ENCODE assay signal across 9 cellular contexts in the genomic region with DNA sequence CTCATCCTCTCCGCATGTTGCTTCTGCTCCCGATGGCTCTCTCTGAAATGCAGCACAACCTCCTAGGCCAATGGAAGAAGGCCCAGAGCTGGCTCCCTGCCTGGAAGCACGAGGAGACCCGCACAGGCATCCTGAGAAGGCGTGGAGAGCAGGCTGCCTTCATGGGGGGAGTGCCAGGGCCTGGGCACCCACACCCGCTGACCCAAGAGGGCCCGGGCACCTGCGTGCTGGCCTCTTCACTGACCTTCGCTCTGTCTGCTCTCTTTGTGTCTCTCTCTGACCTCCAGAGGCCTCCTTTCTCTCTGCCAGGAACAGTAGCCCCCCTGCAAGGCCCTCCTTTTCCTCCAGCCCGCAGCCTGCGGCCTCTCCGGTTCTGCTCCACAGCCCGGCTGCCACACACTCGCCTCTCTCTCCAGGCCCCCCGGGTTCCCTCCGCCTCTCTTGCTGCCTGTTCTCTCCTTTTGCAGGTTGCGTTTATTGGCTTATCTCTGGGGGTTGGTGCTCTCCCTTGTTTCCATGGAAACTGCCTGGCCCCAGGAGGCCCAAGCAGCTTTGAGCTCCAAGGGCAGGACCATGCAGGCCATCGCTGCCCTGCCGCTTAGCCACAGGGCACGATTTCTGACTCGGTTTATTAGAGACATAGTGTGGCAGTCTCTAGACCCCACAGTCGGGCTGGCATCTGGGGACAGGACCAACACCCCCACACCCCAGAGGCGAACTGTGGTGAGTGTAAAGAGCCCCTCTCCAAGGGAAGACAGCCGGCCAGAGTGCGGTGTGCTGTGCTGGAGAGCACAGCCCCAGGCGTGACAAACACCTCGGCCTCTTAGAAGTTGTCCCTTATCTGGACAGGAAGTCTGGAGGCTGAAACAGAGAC. TPM values are rescaled to one million over a fixed set of nuclear protein-coding genes. Genes with fewer than 3 reads are reported as not detected.
DNase-seq lines count a peak whose midpoint lies in the region; ATAC-seq lines count a peak whose summit lies in the region.
"Had no signal": no experiment of that assay in that cellular context is flagged by ENCODE, and none has a peak within 500 bp of the region (broad histone marks: within the 10 kb centered on the region; RNA-seq: fewer than 3 reads in every experiment).

No MANE protein-coding gene starts in this region.

- H3K9me3 Mint-ChIP-seq in T-helper 2 cell treated with Interferon-gamma antibody and Interleukin-4, amounts not matched to agents 5 μg/mL and 100 μg/mL, for 36 hours: no peaks in the 10 kb centered on the region
- H3K9me3 Mint-ChIP-seq in activated T-helper 2 cell treated with anti-CD3 and anti-CD28 coated beads, Interferon-gamma antibody, Interleukin-2, Interleukin-4, amounts not matched to agents 10 μg/mL and 5 μg/mL and 100 μg/mL, durations not matched to agents 14 hours and 24 hours and 36 hours: no peaks in the 10 kb centered on the region

- intact Hi-C loops in activated T-helper 2 cell treated with anti-CD3 and anti-CD28 coated beads, Interferon-gamma antibody, Interleukin-2, Interleukin-4, amounts not matched to agents 10 μg/mL and 5 μg/mL and 100 μg/mL, durations not matched to agents 14 hours and 24 hours and 36 hours (cut with micrococcal nuclease): loop anchor here (5.0 kb wide), 1 partner anchor 1309 kb away; a partner anchor contains a TSS
- intact Hi-C loops in right cardiac atrium (cut with DNase I): loop anchor here in 3 of 4 donors (5.0 to 10.0 kb wide), 3 partner anchors 149 to 161 kb away; a partner anchor contains a TSS

- H3K27me3 Mint-ChIP-seq in T-helper 2 cell treated with Interferon-gamma antibody and Interleukin-4, amounts not matched to agents 5 μg/mL and 100 μg/mL, for 36 hours (ENCODE audit: low read depth): no peaks in the 10 kb centered on the region
- H3K27me3 Mint-ChIP-seq in activated T-helper 2 cell treated with anti-CD3 and anti-CD28 coated beads, Interferon-gamma antibody, Interleukin-2, Interleukin-4, amounts not matched to agents 10 μg/mL and 5 μg/mL and 100 μg/mL, durations not matched to agents 14 hours and 24 hours and 36 hours (ENCODE audit: low read depth): no peaks in the 10 kb centered on the region

- 63% methylated on average over 27 of the region's 27 CpGs for whole genome bisulfite sequencing in right cardiac atrium

- peaks cover 0 to 5% of the 10 kb centered on the region in 2 donors for H3K36me3 ChIP-seq in stomach smooth muscle (ENCODE audit: control insufficient read depth in 2 of 2, insufficient read depth in 2 of 2, low read length in 2 of 2)

- H3K36me3 Mint-ChIP-seq in T-helper 2 cell treated with Interferon-gamma antibody and Interleukin-4, amounts not matched to agents 5 μg/mL and 100 μg/mL, for 36 hours (ENCODE audit: low read depth): peaks cover 9% of the 10 kb centered on the region
- H3K36me3 Mint-ChIP-seq in activated T-helper 2 cell treated with anti-CD3 and anti-CD28 coated beads, Interferon-gamma antibody, Interleukin-2, Interleukin-4, amounts not matched to agents 10 μg/mL and 5 μg/mL and 100 μg/mL, durations not matched to agents 14 hours and 24 hours and 36 hours (ENCODE audit: low read depth): peaks cover 21% of the 10 kb centered on the region

- H3K4me1 ChIP-seq in right cardiac atrium (ENCODE audit: control insufficient read depth, insufficient read depth, low read length) (peaks cover 3% of the 10 kb centered on the region), stomach smooth muscle (ENCODE audit: control insufficient read depth, insufficient read depth, low read length) (peaks cover 18% of the 10 kb centered on the region)

- H3K27me3 ChIP-seq in right cardiac atrium (ENCODE audit: control insufficient read depth, insufficient read depth) (no peaks in the 10 kb centered on the region), stomach smooth muscle (ENCODE audit: control insufficient read depth in 1 of 2, insufficient read depth in 2 of 2, low read length in 2 of 2) (no peaks in the 10 kb centered on the region)

- no peak for DNase-seq in T-helper 2 cell treated with Interferon-gamma antibody and Interleukin-4, amounts not matched to agents 5 μg/mL and 100 μg/mL, for 36 hours (ENCODE audit: low spot score)
- no peak for DNase-seq in T-helper 2 cell
- no peak for DNase-seq in activated T-helper 2 cell treated with anti-CD3 and anti-CD28 coated beads, Interferon-gamma antibody, Interleukin-2, Interleukin-4, amounts not matched to agents 10 μg/mL and 5 μg/mL and 100 μg/mL, durations not matched to agents 14 hours and 24 hours and 36 hours (ENCODE audit: low spot score)
- peak; percentile 46 to 77 (median 74) for DNase-seq in right cardiac atrium
- no peak for DNase-seq in LoVo (ENCODE audit: low spot score)
- no peak for DNase-seq in SW480 (ENCODE audit: low spot score)

- no peak overlapping the region for H3K27ac ChIP-seq in right cardiac atrium (ENCODE audit: low read length)
- peak overlapping the region; percentile 24 for H3K27ac ChIP-seq in stomach smooth muscle (ENCODE audit: low read length)

- peak overlapping the region; percentile 84 for H3K4me3 Mint-ChIP-seq in T-helper 2 cell treated with Interferon-gamma antibody and Interleukin-4, amounts not matched to agents 5 μg/mL and 100 μg/mL, for 36 hours
- H3K4me3 Mint-ChIP-seq in activated T-helper 2 cell treated with anti-CD3 and anti-CD28 coated beads, Interferon-gamma antibody, Interleukin-2, Interleukin-4, amounts not matched to agents 10 μg/mL and 5 μg/mL and 100 μg/mL, durations not matched to agents 14 hours and 24 hours and 36 hours (ENCODE audit: low read depth): peak overlapping the region; percentile 82

- peak overlapping the region; percentile 59 to 69 for H3K9ac ChIP-seq in stomach smooth muscle (ENCODE audit: low read length in 2 of 2)

- no peak for ATAC-seq in right cardiac atrium
- no peak for ATAC-seq in HG03354 (IDR thresholded peaks at IDR 0.05; ENCODE audit: poor library complexity, severe bottlenecking, unreplicated experiment)

- H3K9me3 ChIP-seq in right cardiac atrium (ENCODE audit: control insufficient read depth, low read length) (no peaks in the 10 kb centered on the region), stomach smooth muscle (ENCODE audit: control insufficient read depth in 2 of 2, low read length in 2 of 2) (no peaks in the 10 kb centered on the region)

- peak overlapping the region; percentile 80 for H3K27ac Mint-ChIP-seq in T-helper 2 cell treated with Interferon-gamma antibody and Interleukin-4, amounts not matched to agents 5 μg/mL and 100 μg/mL, for 36 hours
- H3K27ac Mint-ChIP-seq in activated T-helper 2 cell treated with anti-CD3 and anti-CD28 coated beads, Interferon-gamma antibody, Interleukin-2, Interleukin-4, amounts not matched to agents 10 μg/mL and 5 μg/mL and 100 μg/mL, durations not matched to agents 14 hours and 24 hours and 36 hours: peak overlapping the region; percentile 77

- H3K4me3 ChIP-seq in right cardiac atrium (ENCODE audit: low read length) (no peak overlapping the region), stomach smooth muscle (ENCODE audit: low read length in 2 of 2) (peak overlapping the region in 1 of 2 donors; percentile 76)

- peaks cover 9% of the 10 kb centered on the region for H3K4me1 Mint-ChIP-seq in T-helper 2 cell treated with Interferon-gamma antibody and Interleukin-4, amounts not matched to agents 5 μg/mL and 100 μg/mL, for 36 hours (ENCODE audit: low read depth)
- H3K4me1 Mint-ChIP-seq in activated T-helper 2 cell treated with anti-CD3 and anti-CD28 coated beads, Interferon-gamma antibody, Interleukin-2, Interleukin-4, amounts not matched to agents 10 μg/mL and 5 μg/mL and 100 μg/mL, durations not matched to agents 14 hours and 24 hours and 36 hours (ENCODE audit: low read depth): peaks cover 9% of the 10 kb centered on the region

RNA-seq across cellular contexts. Expression of a gene that starts 1.7 kb away (rescaled TPM):
- total RNA-seq in activated T-helper 2 cell treated with anti-CD3 and anti-CD28 coated beads, Interferon-gamma antibody, Interleukin-2, Interleukin-4, amounts not matched to agents 10 μg/mL and 5 μg/mL and 100 μg/mL, durations not matched to agents 14 hours and 24 hours and 36 hours: 349 and 376 TPM in 2 replicates
- 100 to 1,000 TPM; 222 to 339 (median 260) TPM for total RNA-seq in right cardiac atrium
- polyA plus RNA-seq in right cardiac atrium: 287 TPM

RNA-seq across cellular contexts. Expression of a gene that starts 2.3 kb away (rescaled TPM):
- 84.3 and 84.8 TPM in 2 replicates for total RNA-seq in activated T-helper 2 cell treated with anti-CD3 and anti-CD28 coated beads, Interferon-gamma antibody, Interleukin-2, Interleukin-4, amounts not matched to agents 10 μg/mL and 5 μg/mL and 100 μg/mL, durations not matched to agents 14 hours and 24 hours and 36 hours
- total RNA-seq in right cardiac atrium: 10 to 100 TPM; 22.3 to 24.8 (median 24.2) TPM
- 19.9 TPM for polyA plus RNA-seq in right cardiac atrium

RNA-seq across cellular contexts. Expression of a gene that starts 14.5 kb away (rescaled TPM):
- total RNA-seq in activated T-helper 2 cell treated with anti-CD3 and anti-CD28 coated beads, Interferon-gamma antibody, Interleukin-2, Interleukin-4, amounts not matched to agents 10 μg/mL and 5 μg/mL and 100 μg/mL, durations not matched to agents 14 hours and 24 hours and 36 hours: not detected in 2 replicates
- total RNA-seq in right cardiac atrium: 10 to 100 TPM in 2 of 4 donors, 1 to 10 TPM in 2; 2.8 to 17.2 (median 9.4) TPM
- 28.8 TPM for polyA plus RNA-seq in right cardiac atrium
- total RNA-seq: T-helper 1 cell treated with Interleukin-12 subunit alpha and Interleukin-12 subunit beta and Interleukin-4 antibody, amounts not matched to agents 30 ng/mL and 1 ng/mL, for 36 hours had no signal

RNA-seq across cellular contexts. Expression of a gene that starts 38.8 kb away (rescaled TPM):
- 0.94 and 1.1 TPM in 2 replicates for total RNA-seq in activated T-helper 2 cell treated with anti-CD3 and anti-CD28 coated beads, Interferon-gamma antibody, Interleukin-2, Interleukin-4, amounts not matched to agents 10 μg/mL and 5 μg/mL and 100 μg/mL, durations not matched to agents 14 hours and 24 hours and 36 hours
- 1 to 10 TPM in 2 of 4 donors, under 1 TPM in 2; 0.72 to 2.2 (median 1.1) TPM for total RNA-seq in right cardiac atrium
- 1.9 TPM for polyA plus RNA-seq in right cardiac atrium

RNA-seq across cellular contexts. Expression of a gene that starts 54.7 kb away (rescaled TPM):
- total RNA-seq in activated T-helper 2 cell treated with anti-CD3 and anti-CD28 coated beads, Interferon-gamma antibody, Interleukin-2, Interleukin-4, amounts not matched to agents 10 μg/mL and 5 μg/mL and 100 μg/mL, durations not matched to agents 14 hours and 24 hours and 36 hours: not detected in 2 replicates
- total RNA-seq in right cardiac atrium: under 1 TPM in 3 of 4 donors, not detected in 1; 0.08 to 0.23 (median 0.15) TPM
- 0.05 TPM for polyA plus RNA-seq in right cardiac atrium
- total RNA-seq: T-helper 1 cell treated with Interleukin-12 subunit alpha and Interleukin-12 subunit beta and Interleukin-4 antibody, amounts not matched to agents 30 ng/mL and 1 ng/mL, for 36 hours had no signal

Comparison
In these comparisons a context has a peak if more than half of its experiments do, and no peak if none do; other contexts are left out.
1. DNase-seq: peak in right cardiac atrium (3 of 3); none in T-helper 2 cell treated with Interferon-gamma antibody and Interleukin-4, amounts not matched to agents 5 μg/mL and 100 μg/mL, for 36 hours (single experiment), T-helper 2 cell (0 of 5), activated T-helper 2 cell treated with anti-CD3 and anti-CD28 coated beads, Interferon-gamma antibody, Interleukin-2, Interleukin-4, amounts not matched to agents 10 μg/mL and 5 μg/mL and 100 μg/mL, durations not matched to agents 14 hours and 24 hours and 36 hours (single experiment), LoVo (single experiment) and SW480 (single experiment).